ENCODE assay signal across 1 cellular context in the genomic region with DNA sequence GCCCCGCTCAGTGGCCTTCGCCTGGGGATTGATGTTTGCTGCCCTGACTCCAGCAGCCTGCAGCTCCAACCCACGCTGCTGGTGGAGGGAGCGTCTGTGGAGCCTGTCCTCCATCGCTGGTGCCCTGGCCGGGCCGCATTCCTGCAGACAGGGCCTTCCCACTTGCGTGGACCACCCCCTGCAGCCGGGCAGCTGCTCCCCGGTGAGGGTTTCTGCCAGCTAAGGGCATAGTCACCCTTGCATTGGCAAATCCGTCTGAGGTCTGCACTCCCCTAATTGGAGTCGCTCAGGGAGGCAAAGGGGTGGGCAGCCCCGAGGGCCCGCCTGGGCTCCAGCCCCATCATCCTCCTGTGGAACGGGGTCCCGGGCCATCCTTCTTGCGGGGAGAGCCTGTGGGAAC.
TF ChIP-seq lines count a peak whose summit lies in the region.

No MANE protein-coding gene starts in this region.

TF ChIP-seq in H1, 55 proteins besides CTCF, POLR2A, EP300 and RAD21:
- TF ChIP-seq, protein P1, sequence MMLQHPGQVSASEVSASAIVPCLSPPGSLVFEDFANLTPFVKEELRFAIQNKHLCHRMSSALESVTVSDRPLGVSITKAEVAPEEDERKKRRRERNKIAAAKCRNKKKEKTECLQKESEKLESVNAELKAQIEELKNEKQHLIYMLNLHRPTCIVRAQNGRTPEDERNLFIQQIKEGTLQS (IDR thresholded peaks at IDR 0.05; ENCODE audit: insufficient read depth, low read depth, low read length): no peak
- no peak for TF ChIP-seq KDM1A (IDR thresholded peaks at IDR 0.05; ENCODE audit: borderline replicate concordance, low read length)
- TF ChIP-seq SRF (IDR thresholded peaks at IDR 0.05; ENCODE audit: low read depth, low read length): no peak
- TF ChIP-seq TCF12 (IDR thresholded peaks at IDR 0.05; ENCODE audit: low read depth, low read length): no peak
- no peak for TF ChIP-seq SIN3A (conservative IDR thresholded peaks at IDR 0.05 in 1 of 2, IDR thresholded peaks at IDR 0.05 in 1 of 2; ENCODE audit: low read depth in 1 of 2, low read length in 2 of 2)
- TF ChIP-seq, protein P2, sequence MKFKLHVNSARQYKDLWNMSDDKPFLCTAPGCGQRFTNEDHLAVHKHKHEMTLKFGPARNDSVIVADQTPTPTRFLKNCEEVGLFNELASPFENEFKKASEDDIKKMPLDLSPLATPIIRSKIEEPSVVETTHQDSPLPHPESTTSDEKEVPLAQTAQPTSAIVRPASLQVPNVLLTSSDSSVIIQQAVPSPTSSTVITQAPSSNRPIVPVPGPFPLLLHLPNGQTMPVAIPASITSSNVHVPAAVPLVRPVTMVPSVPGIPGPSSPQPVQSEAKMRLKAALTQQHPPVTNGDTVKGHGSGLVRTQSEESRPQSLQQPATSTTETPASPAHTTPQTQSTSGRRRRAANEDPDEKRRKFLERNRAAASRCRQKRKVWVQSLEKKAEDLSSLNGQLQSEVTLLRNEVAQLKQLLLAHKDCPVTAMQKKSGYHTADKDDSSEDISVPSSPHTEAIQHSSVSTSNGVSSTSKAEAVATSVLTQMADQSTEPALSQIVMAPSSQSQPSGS (IDR thresholded peaks at IDR 0.05; ENCODE audit: low read length): no peak
- no peak for TF ChIP-seq SUZ12 (IDR thresholded peaks at IDR 0.05; ENCODE audit: low read length)
- TF ChIP-seq EGR1 (IDR thresholded peaks at IDR 0.05; ENCODE audit: borderline replicate concordance, low read depth, low read length): no peak
- TF ChIP-seq CREB1 (IDR thresholded peaks at IDR 0.05): no peak
- TF ChIP-seq, protein P3, sequence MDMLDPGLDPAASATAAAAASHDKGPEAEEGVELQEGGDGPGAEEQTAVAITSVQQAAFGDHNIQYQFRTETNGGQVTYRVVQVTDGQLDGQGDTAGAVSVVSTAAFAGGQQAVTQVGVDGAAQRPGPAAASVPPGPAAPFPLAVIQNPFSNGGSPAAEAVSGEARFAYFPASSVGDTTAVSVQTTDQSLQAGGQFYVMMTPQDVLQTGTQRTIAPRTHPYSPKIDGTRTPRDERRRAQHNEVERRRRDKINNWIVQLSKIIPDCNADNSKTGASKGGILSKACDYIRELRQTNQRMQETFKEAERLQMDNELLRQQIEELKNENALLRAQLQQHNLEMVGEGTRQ (IDR thresholded peaks at IDR 0.05; ENCODE audit: low read length): no peak
- TF ChIP-seq HDAC6 (IDR thresholded peaks at IDR 0.05; ENCODE audit: low read depth, low read length): no peak
- TF ChIP-seq BACH1 (IDR thresholded peaks at IDR 0.05; ENCODE audit: low read length): no peak
- TF ChIP-seq TEAD4 (IDR thresholded peaks at IDR 0.05; ENCODE audit: low read depth, low read length): no peak
- no peak for TF ChIP-seq BRCA1 (IDR thresholded peaks at IDR 0.05; ENCODE audit: low read depth, low read length)
- TF ChIP-seq SP2 (IDR thresholded peaks at IDR 0.05; ENCODE audit: low read length): no peak
